Comparison of ENCODE assay signal across 1 cellular context in genomic region chr17:57319806-57320205, GRCh38.
TF ChIP-seq lines count a peak whose summit lies in the region.

No MANE protein-coding gene starts in this region.

TF ChIP-seq in WTC11, 78 proteins besides CTCF, POLR2A, EP300 and RAD21 (continued from another document):
- TF ChIP-seq, protein P1, sequence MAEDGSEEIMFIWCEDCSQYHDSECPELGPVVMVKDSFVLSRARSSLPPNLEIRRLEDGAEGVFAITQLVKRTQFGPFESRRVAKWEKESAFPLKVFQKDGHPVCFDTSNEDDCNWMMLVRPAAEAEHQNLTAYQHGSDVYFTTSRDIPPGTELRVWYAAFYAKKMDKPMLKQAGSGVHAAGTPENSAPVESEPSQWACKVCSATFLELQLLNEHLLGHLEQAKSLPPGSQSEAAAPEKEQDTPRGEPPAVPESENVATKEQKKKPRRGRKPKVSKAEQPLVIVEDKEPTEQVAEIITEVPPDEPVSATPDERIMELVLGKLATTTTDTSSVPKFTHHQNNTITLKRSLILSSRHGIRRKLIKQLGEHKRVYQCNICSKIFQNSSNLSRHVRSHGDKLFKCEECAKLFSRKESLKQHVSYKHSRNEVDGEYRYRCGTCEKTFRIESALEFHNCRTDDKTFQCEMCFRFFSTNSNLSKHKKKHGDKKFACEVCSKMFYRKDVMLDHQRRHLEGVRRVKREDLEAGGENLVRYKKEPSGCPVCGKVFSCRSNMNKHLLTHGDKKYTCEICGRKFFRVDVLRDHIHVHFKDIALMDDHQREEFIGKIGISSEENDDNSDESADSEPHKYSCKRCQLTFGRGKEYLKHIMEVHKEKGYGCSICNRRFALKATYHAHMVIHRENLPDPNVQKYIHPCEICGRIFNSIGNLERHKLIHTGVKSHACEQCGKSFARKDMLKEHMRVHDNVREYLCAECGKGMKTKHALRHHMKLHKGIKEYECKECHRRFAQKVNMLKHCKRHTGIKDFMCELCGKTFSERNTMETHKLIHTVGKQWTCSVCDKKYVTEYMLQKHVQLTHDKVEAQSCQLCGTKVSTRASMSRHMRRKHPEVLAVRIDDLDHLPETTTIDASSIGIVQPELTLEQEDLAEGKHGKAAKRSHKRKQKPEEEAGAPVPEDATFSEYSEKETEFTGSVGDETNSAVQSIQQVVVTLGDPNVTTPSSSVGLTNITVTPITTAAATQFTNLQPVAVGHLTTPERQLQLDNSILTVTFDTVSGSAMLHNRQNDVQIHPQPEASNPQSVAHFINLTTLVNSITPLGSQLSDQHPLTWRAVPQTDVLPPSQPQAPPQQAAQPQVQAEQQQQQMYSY (CRISPR knock-in tag; IDR thresholded peaks at IDR 0.05) = no peak
- TF ChIP-seq SMAD3 (CRISPR knock-in tag; IDR thresholded peaks at IDR 0.05; ENCODE audit: borderline replicate concordance) = no peak
